8 cellular contexts compared by ENCODE assay signal in the genomic region with DNA sequence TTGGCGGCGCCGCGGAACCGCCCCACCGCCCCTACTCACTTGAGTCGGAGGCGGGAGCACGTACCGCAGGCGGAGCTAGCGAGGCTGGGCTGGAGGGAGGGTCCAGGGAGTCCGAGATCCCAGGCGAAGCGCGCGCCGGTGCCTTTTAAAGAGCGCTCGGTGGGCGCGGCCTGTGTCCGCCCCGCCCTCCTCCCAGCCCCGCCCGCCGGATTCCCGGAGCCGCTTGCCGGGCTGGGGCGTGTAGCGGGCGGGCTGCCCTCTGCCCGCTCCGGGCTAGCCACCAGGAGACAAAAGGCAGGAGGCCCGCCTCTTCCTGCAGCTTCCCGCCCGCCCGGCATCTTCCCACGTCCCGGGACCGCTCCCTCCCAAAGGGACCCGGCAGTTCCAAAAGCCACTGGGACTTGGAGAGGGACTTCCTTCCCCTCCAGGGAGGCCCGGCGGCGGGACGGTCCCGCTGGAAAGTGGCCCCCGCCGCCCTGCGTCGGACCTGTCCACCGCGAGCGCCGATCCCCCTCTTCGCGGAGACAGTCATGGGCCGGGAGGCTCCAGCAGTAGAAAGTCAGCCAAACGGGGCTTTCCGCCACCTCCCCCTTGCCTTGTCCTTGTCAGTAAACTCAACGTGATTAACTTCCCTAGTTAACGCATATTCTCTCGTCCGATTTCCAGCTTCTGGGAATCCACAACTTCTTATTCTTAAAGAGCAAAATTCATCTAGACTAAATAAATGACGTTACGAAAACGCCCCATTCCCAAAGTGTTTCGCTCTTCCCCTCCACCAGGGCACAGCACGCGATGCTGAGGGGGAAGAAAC. TPM values are rescaled to one million over a fixed set of nuclear protein-coding genes. Genes with fewer than 3 reads are reported as not detected.
DNase-seq lines count a peak whose midpoint lies in the region; ATAC-seq, FAIRE-seq and TF ChIP-seq lines count a peak whose summit lies in the region.

A gene (minus strand): TSS at position 121 of the 811 bp plus-strand sequence. CDS start 12,759 bp downstream, outside the sequence.

- peak within 1 kb of the TSS; percentile 97 for H4K8ac ChIP-seq in H1 (ENCODE audit: extremely low read depth, insufficient read depth, low read length)

- no peak within 1 kb of the TSS for H2BK20ac ChIP-seq in H1 (ENCODE audit: low read length)

- TF ChIP-seq POLR2A in H1 (IDR thresholded peaks at IDR 0.05; ENCODE audit: control extremely low read depth in 1 of 2, low read depth in 2 of 2, low read length in 2 of 2) = peak; percentile 96 to 97

- POLR2A ChIA-PET in H1 (lab: Charles Lee; ENCODE audit: partially characterized antibody) = interaction anchor here (0.7 to 2.6 kb wide), 17 partner anchors 8 to 132 kb away, joined by 3 to 19 read pairs (median 3); no protein-coding TSS in a partner anchor

- peak within 1 kb of the TSS; percentile 60 for H3K27ac Mint-ChIP-seq in memory B cell

- no peaks in the 10 kb centered on the region for H3K36me3 Mint-ChIP-seq in memory B cell

- H3K9ac ChIP-seq in H1 (replicated peaks in 1 of 4; ENCODE audit: extremely low read depth in 1 of 4, low read depth in 3 of 4, low read length in 3 of 4) = peak within 1 kb of the TSS; percentile 68 to 92 (median 86)

- H3K4ac ChIP-seq in H1 (replicated peaks; ENCODE audit: insufficient read length, low read depth, low read length) = peak within 1 kb of the TSS; percentile 4

- peak within 1 kb of the TSS; percentile 61 for H4K91ac ChIP-seq in H1 (replicated peaks; ENCODE audit: insufficient read length, low read length)

- DNase-seq in CD1c-positive myeloid dendritic cell (ENCODE audit: extremely low spot score) = peak; percentile 63
- peak; percentile 96 for DNase-seq in NCI-H82 (lab: John Stamatoyannopoulos, UW)
- DNase-seq in activated CD8-positive, alpha-beta memory T cell treated with anti-CD3 and anti-CD28 coated beads for 24 hours = peak; percentile 85
- DNase-seq in H1 (ENCODE audit: low read depth in 1 of 2, low spot score in 2 of 2) = peak; percentile 90 to 95
- DNase-seq in memory B cell (ENCODE audit: low spot score in 2 of 2) = peak; percentile 26 to 45
- DNase-seq in stimulated activated CD8-positive, alpha-beta memory T cell treated with anti-CD3 and anti-CD28 coated beads, Interleukin-12 subunit alpha, Interleukin-12 subunit beta, amount 100 ng/mL, for 24 hours (ENCODE audit: extremely low read depth) = peak; percentile 8

- peak in 2 of 3 experiments; percentile 13 to 16; a peak in 3 of 4 replicates for TF ChIP-seq CTCF in H1 (IDR thresholded peaks at IDR 0.05; ENCODE audit: control extremely low read depth in 1 of 3, insufficient read depth in 1 of 3, low read depth in 1 of 3, low read length in 3 of 3)

- H3K4me1 Mint-ChIP-seq in memory B cell = peaks cover 7% of the 10 kb centered on the region

- 3% methylated on average over 54 of the region's 71 CpGs; no CpG with 5 or more reads in 1 of the 2 experiments for WGBS in H1 (ENCODE audit: extremely low coverage in 1 of 2, insufficient coverage in 1 of 2, insufficient read length in 1 of 2, insufficient replicate concordance in 2 of 2, low coverage in 1 of 2, low lambda C conversion rate in 2 of 2, missing lambda C conversion rate in 1 of 2), 2 experiments

- no peak within 1 kb of the TSS for H3K23ac ChIP-seq in H1 (ENCODE audit: insufficient read length)

- peak within 1 kb of the TSS; percentile 13 for H2AFZ ChIP-seq in H1 (ENCODE audit: low read length)

- ATAC-seq in GM19372 (IDR thresholded peaks at IDR 0.05; ENCODE audit: low read depth, unreplicated experiment) (peak; percentile 82), HG03520 (IDR thresholded peaks at IDR 0.05; ENCODE audit: unreplicated experiment) (peak; percentile 83), memory B cell (ENCODE audit: low read depth) (peak; percentile 72)

- H3K27me3 Mint-ChIP-seq in memory B cell = peaks cover 26% of the 10 kb centered on the region

- H3K27ac ChIP-seq in H1 (ENCODE audit: low read depth, low read length) = peak within 1 kb of the TSS; percentile 85

- no peak within 1 kb of the TSS for H2BK120ac ChIP-seq in H1 (replicated peaks; ENCODE audit: low read depth, low read length)

- no peaks in the 10 kb centered on the region for H3K9me3 ChIP-seq in H1 (ENCODE audit: insufficient read depth in 2 of 2, low read depth in 1 of 2, low read length in 1 of 2)

- H3K79me2 ChIP-seq in H1 (ENCODE audit: control insufficient read depth in 1 of 2, insufficient read depth in 2 of 2, low read length in 2 of 2) = peaks cover 6 to 36% of the 10 kb centered on the region in 2 experiments

- peaks cover 3 to 22% (median 14%) of the 10 kb centered on the region in 4 experiments; a peak in 6 of 7 replicates for H3K4me1 ChIP-seq in H1 (replicated peaks in 1 of 4; ENCODE audit: control insufficient read depth in 3 of 4, insufficient read depth in 4 of 4, low read length in 3 of 4)

- no peak within 1 kb of the TSS for H2BK15ac ChIP-seq in H1 (ENCODE audit: low read length)

- peak within 1 kb of the TSS; percentile 76 to 83 for H3K4me2 ChIP-seq in H1 (ENCODE audit: insufficient read depth in 1 of 2, low read depth in 2 of 2, low read length in 2 of 2)

- H4K20me1 ChIP-seq in H1 (replicated peaks in 1 of 2; ENCODE audit: control insufficient read depth in 1 of 2, insufficient read depth in 2 of 2, low read length in 2 of 2) = peaks cover 4 to 6% of the 10 kb centered on the region in 2 experiments

- FAIRE-seq in H1 (lab: Jason Lieb, UNC) = peak; percentile 45

- peaks cover 4% of the 10 kb centered on the region; the same call in 1 of the 2 replicates for H3K23me2 ChIP-seq in H1 (ENCODE audit: low read depth, low read length)

- peak within 1 kb of the TSS; percentile 83 for H3K56ac ChIP-seq in H1 (replicated peaks; ENCODE audit: insufficient read length, low read depth, low read length)

- H2BK5ac ChIP-seq in H1 (ENCODE audit: low read depth, low read length) = peak within 1 kb of the TSS; percentile 76

- peak within 1 kb of the TSS; percentile 94 for H3K4me3 Mint-ChIP-seq in memory B cell

- H3K79me1 ChIP-seq in H1 (ENCODE audit: low read depth, low read length) = peaks cover 9% of the 10 kb centered on the region; the same call in 1 of the 2 replicates

- H3K27me3 ChIP-seq in H1 (replicated peaks in 1 of 4; ENCODE audit: control insufficient read depth in 3 of 4, extremely low read depth in 1 of 4, insufficient read depth in 3 of 4, low read length in 3 of 4) = no peaks in the 10 kb centered on the region

- H3K14ac ChIP-seq in H1 (ENCODE audit: insufficient read length) = no peak within 1 kb of the TSS

- CTCF ChIA-PET in H1 (lab: Charles Lee; ENCODE audit: partially characterized antibody) = interaction anchor here (1.2 to 2.4 kb wide), 5 partner anchors 12 to 132 kb away, joined by 3 to 9 read pairs (median 4); no protein-coding TSS in a partner anchor

- H3K18ac ChIP-seq in H1 (ENCODE audit: extremely low read depth, low read length) = peak within 1 kb of the TSS; percentile 79; the same call in 1 of the 2 replicates

- peak within 1 kb of the TSS; percentile 19; the same call in 1 of the 2 replicates for H2BK12ac ChIP-seq in H1 (ENCODE audit: low read depth, low read length)

- peak within 1 kb of the TSS; percentile 73 to 89 (median 84) for H3K4me3 ChIP-seq in H1 (ENCODE audit: extremely low read depth in 1 of 4, insufficient read depth in 2 of 4, low read depth in 3 of 4, low read length in 4 of 4)

- H3K36me3 ChIP-seq in H1 (ENCODE audit: control insufficient read depth in 2 of 4, insufficient read depth in 4 of 4, low read length in 3 of 4) = no peaks in the 10 kb centered on the region

- H4K5ac ChIP-seq in H1 (ENCODE audit: insufficient read length, low read depth, low read length) = peak within 1 kb of the TSS; percentile 88

- no peaks in the 10 kb centered on the region for H3K9me3 Mint-ChIP-seq in memory B cell

- TF ChIP-seq RAD21 in H1 (IDR thresholded peaks at IDR 0.05 in 1 of 2, conservative IDR thresholded peaks at IDR 0.05 in 1 of 2; ENCODE audit: low read depth in 2 of 2, low read length in 2 of 2) = no peak; a peak in 1 of 4 replicates

- no peak for TF ChIP-seq EP300 in H1 (IDR thresholded peaks at IDR 0.05; ENCODE audit: borderline replicate concordance in 1 of 2, low read depth in 2 of 2, low read length in 2 of 2)

- H2AK5ac ChIP-seq in H1 (ENCODE audit: low read depth, low read length) = no peak within 1 kb of the TSS

TF ChIP-seq in H1, 55 proteins besides CTCF, POLR2A, EP300 and RAD21 (continues in another document):
- TF ChIP-seq CTBP2 (IDR thresholded peaks at IDR 0.05; ENCODE audit: borderline replicate concordance, insufficient read depth, insufficient read length, low read length) (no peak), EZH2 (IDR thresholded peaks at IDR 0.05; ENCODE audit: low read depth, low read length, severe bottlenecking) (no peak), NRF1 (IDR thresholded peaks at IDR 0.05; ENCODE audit: low read depth, low read length) (no peak), SIX5 (IDR thresholded peaks at IDR 0.05; ENCODE audit: low read depth, low read length) (no peak), POU5F1 (IDR thresholded peaks at IDR 0.05; ENCODE audit: low read depth, low read length) (no peak), ASH2L (IDR thresholded peaks at IDR 0.05; ENCODE audit: low read length) (peak; percentile 85), KDM5A (IDR thresholded peaks at IDR 0.05; ENCODE audit: low read length) (no peak), TAF1 (IDR thresholded peaks at IDR 0.05; ENCODE audit: low read depth, low read length) (peak; percentile 85), TBP (IDR thresholded peaks at IDR 0.05; ENCODE audit: low read depth, low read length) (peak; percentile 93), HDAC6 (IDR thresholded peaks at IDR 0.05; ENCODE audit: low read depth, low read length) (no peak), KDM4A (IDR thresholded peaks at IDR 0.05; ENCODE audit: low read depth, low read length, severe bottlenecking) (peak; percentile 34), POLR2AphosphoS5 (IDR thresholded peaks at IDR 0.05; ENCODE audit: low read depth, low read length) (peak; percentile 96), EGR1 (IDR thresholded peaks at IDR 0.05; ENCODE audit: borderline replicate concordance, low read depth, low read length) (no peak), CHD1 (IDR thresholded peaks at IDR 0.05; ENCODE audit: low read depth, low read length) (no peak)

RNA-seq across cellular contexts. Expression of the gene that starts here (rescaled TPM):
- total RNA-seq in H1 (2021; fragmentation: NEBNext Ultra II Directional; extraction: Animal tissue kit (Norgen Biotek cat#: 25700)) = 227 and 228 TPM in 2 replicates
- polyA plus RNA-seq in H1 (2011; rRNA removed) = 103 and 149 TPM in 2 replicates
- 211 TPM for polyA plus RNA-seq in H1 (2011; cell fraction: cytosol; rRNA removed)
- 80.4 TPM for polyA plus RNA-seq in H1 (2011; cell fraction: nucleus; rRNA removed)
- 255 to 315 TPM (median 276 TPM) in 4 replicates for polyA plus RNA-seq in H1 (2012, experiment 1 of 2)
- 227 TPM for polyA plus RNA-seq in H1 (2012, experiment 2 of 2)
- polyA plus RNA-seq in H1 (2013, experiment 1 of 2) = 118 TPM
- 127 TPM for polyA plus RNA-seq in H1 (2013, experiment 2 of 2)
- polyA minus RNA-seq in H1 (2011; rRNA and poly(A)+ RNA removed) = 89.9 and 98.2 TPM in 2 replicates
- 50.3 TPM for polyA minus RNA-seq in H1 (2011; cell fraction: cytosol; rRNA and poly(A)+ RNA removed)
- 71.4 TPM for polyA minus RNA-seq in H1 (2011; cell fraction: nucleus; rRNA and poly(A)+ RNA removed)

Comparison
In these comparisons a context has a peak if more than half of its experiments do, and no peak if none do; other contexts are left out.
1. Peak in every context shown above with its lines: DNase-seq, ATAC-seq, H3K4me3 ChIP-seq and H3K27ac ChIP-seq.
2. DNase-seq: peak in every context shown above with its lines; median percentile 96 in NCI-H82; 92 in H1; 85 in activated CD8-positive, alpha-beta memory T cell treated with anti-CD3 and anti-CD28 coated beads for 24 hours; 63 in CD1c-positive myeloid dendritic cell; 36 in memory B cell; 8 in stimulated activated CD8-positive, alpha-beta memory T cell treated with anti-CD3 and anti-CD28 coated beads, Interleukin-12 subunit alpha, Interleukin-12 subunit beta, amount 100 ng/mL, for 24 hours.